In genomic region chr20:62639765-62640164, GRCh38 we compare ENCODE assay signal across 2 cellular contexts.
TF ChIP-seq lines count a peak whose summit lies in the region.

No MANE protein-coding gene starts in this region.

TF ChIP-seq in HepG2, 621 proteins besides CTCF, POLR2A, EP300 and RAD21 (continues in another document):
- TF ChIP-seq HNF4G (IDR thresholded peaks at IDR 0.05; ENCODE audit: borderline replicate concordance, low read depth, low read length) (peak; percentile 90), HNF4G (CRISPR knock-in tag; IDR thresholded peaks at IDR 0.05; ENCODE audit: borderline replicate concordance, low read depth) (peak; percentile 47; the same call in 1 of the 2 replicates), ZNF432 (CRISPR knock-in tag; IDR thresholded peaks at IDR 0.05; ENCODE audit: borderline replicate concordance) (no peak), SRSF4 (IDR thresholded peaks at IDR 0.05; ENCODE audit: low read depth, low read length, poor library complexity, severe bottlenecking) (no peak), SIX1 (CRISPR knock-in tag; IDR thresholded peaks at IDR 0.05; ENCODE audit: borderline replicate concordance) (peak; percentile 66; the same call in 1 of the 2 replicates), HIVEP1 (CRISPR knock-in tag; IDR thresholded peaks at IDR 0.05) (no peak), NFKBIZ (CRISPR knock-in tag; IDR thresholded peaks at IDR 0.05) (peak; percentile 54; the same call in 1 of the 2 replicates), KAT2B (IDR thresholded peaks at IDR 0.05; ENCODE audit: borderline replicate concordance, low read depth, low read length) (peak; percentile 58; the same call in 1 of the 2 replicates), MIXL1 (CRISPR knock-in tag; IDR thresholded peaks at IDR 0.05) (peak; percentile 91), ZNF20 (CRISPR knock-in tag; IDR thresholded peaks at IDR 0.05) (no peak), ZNF775 (CRISPR knock-in tag; IDR thresholded peaks at IDR 0.05; ENCODE audit: borderline replicate concordance) (peak; percentile 100), RXRB (CRISPR knock-in tag; IDR thresholded peaks at IDR 0.05; ENCODE audit: borderline replicate concordance) (peak; percentile 89), ZNF7 (CRISPR knock-in tag; IDR thresholded peaks at IDR 0.05) (0 out of 2 replicates have a peak, but pooled peaks have one; percentile 28), LCORL (IDR thresholded peaks at IDR 0.05) (no peak), LCORL (CRISPR knock-in tag; IDR thresholded peaks at IDR 0.05) (peak; percentile 72), ZNF674 (CRISPR knock-in tag; IDR thresholded peaks at IDR 0.05; ENCODE audit: low read depth) (no peak), HDAC2 (CRISPR knock-in tag; IDR thresholded peaks at IDR 0.05) (peak; percentile 89)
- TF ChIP-seq, protein P1, sequence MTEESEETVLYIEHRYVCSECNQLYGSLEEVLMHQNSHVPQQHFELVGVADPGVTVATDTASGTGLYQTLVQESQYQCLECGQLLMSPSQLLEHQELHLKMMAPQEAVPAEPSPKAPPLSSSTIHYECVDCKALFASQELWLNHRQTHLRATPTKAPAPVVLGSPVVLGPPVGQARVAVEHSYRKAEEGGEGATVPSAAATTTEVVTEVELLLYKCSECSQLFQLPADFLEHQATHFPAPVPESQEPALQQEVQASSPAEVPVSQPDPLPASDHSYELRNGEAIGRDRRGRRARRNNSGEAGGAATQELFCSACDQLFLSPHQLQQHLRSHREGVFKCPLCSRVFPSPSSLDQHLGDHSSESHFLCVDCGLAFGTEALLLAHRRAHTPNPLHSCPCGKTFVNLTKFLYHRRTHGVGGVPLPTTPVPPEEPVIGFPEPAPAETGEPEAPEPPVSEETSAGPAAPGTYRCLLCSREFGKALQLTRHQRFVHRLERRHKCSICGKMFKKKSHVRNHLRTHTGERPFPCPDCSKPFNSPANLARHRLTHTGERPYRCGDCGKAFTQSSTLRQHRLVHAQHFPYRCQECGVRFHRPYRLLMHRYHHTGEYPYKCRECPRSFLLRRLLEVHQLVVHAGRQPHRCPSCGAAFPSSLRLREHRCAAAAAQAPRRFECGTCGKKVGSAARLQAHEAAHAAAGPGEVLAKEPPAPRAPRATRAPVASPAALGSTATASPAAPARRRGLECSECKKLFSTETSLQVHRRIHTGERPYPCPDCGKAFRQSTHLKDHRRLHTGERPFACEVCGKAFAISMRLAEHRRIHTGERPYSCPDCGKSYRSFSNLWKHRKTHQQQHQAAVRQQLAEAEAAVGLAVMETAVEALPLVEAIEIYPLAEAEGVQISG (CRISPR knock-in tag; IDR thresholded peaks at IDR 0.05) = 0 out of 2 replicates have a peak, but pooled peaks have one; percentile 54
- TF ChIP-seq, protein P2, sequence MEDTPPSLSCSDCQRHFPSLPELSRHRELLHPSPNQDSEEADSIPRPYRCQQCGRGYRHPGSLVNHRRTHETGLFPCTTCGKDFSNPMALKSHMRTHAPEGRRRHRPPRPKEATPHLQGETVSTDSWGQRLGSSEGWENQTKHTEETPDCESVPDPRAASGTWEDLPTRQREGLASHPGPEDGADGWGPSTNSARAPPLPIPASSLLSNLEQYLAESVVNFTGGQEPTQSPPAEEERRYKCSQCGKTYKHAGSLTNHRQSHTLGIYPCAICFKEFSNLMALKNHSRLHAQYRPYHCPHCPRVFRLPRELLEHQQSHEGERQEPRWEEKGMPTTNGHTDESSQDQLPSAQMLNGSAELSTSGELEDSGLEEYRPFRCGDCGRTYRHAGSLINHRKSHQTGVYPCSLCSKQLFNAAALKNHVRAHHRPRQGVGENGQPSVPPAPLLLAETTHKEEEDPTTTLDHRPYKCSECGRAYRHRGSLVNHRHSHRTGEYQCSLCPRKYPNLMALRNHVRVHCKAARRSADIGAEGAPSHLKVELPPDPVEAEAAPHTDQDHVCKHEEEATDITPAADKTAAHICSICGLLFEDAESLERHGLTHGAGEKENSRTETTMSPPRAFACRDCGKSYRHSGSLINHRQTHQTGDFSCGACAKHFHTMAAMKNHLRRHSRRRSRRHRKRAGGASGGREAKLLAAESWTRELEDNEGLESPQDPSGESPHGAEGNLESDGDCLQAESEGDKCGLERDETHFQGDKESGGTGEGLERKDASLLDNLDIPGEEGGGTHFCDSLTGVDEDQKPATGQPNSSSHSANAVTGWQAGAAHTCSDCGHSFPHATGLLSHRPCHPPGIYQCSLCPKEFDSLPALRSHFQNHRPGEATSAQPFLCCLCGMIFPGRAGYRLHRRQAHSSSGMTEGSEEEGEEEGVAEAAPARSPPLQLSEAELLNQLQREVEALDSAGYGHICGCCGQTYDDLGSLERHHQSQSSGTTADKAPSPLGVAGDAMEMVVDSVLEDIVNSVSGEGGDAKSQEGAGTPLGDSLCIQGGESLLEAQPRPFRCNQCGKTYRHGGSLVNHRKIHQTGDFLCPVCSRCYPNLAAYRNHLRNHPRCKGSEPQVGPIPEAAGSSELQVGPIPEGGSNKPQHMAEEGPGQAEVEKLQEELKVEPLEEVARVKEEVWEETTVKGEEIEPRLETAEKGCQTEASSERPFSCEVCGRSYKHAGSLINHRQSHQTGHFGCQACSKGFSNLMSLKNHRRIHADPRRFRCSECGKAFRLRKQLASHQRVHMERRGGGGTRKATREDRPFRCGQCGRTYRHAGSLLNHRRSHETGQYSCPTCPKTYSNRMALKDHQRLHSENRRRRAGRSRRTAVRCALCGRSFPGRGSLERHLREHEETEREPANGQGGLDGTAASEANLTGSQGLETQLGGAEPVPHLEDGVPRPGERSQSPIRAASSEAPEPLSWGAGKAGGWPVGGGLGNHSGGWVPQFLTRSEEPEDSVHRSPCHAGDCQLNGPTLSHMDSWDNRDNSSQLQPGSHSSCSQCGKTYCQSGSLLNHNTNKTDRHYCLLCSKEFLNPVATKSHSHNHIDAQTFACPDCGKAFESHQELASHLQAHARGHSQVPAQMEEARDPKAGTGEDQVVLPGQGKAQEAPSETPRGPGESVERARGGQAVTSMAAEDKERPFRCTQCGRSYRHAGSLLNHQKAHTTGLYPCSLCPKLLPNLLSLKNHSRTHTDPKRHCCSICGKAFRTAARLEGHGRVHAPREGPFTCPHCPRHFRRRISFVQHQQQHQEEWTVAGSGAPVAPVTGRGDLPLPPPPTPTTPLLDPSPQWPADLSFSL (CRISPR knock-in tag; IDR thresholded peaks at IDR 0.05) = no peak

TF ChIP-seq in K562, 482 proteins besides CTCF, POLR2A, EP300 and RAD21 (continues in another document):
- no peak for TF ChIP-seq MGA (IDR thresholded peaks at IDR 0.05)
